ENCODE assay signal across 9 cellular contexts in genomic region chr15:89406756-89407650, GRCh38.
DNase-seq lines count a peak whose midpoint lies in the region; ATAC-seq and TF ChIP-seq lines count a peak whose summit lies in the region.
"Had no signal": no experiment of that assay in that cellular context is flagged by ENCODE, and none has a peak within 500 bp of the region (broad histone marks: within the 10 kb centered on the region; RNA-seq: fewer than 3 reads in every experiment).

No MANE protein-coding gene starts in this region.

- no peaks in the 10 kb centered on the region for H3K9me3 Mint-ChIP-seq in effector memory CD8-positive, alpha-beta T cell

- H3K27ac Mint-ChIP-seq in effector memory CD8-positive, alpha-beta T cell: no peak overlapping the region

- peaks cover 18% of the 10 kb centered on the region for H3K36me3 Mint-ChIP-seq in effector memory CD8-positive, alpha-beta T cell (ENCODE audit: insufficient read depth)

- DNase-seq in GM20000 (ENCODE audit: low spot score): peak; percentile 20
- peak; percentile 44 for DNase-seq in RPMI8226
- no peak for DNase-seq in effector memory CD8-positive, alpha-beta T cell
- DNase-seq in retina: peak; percentile 76
- DNase-seq in NCI-H774 (lab: John Stamatoyannopoulos, UW): no peak
- DNase-seq: amygdala, occipital lobe had no signal

- H3K27me3 Mint-ChIP-seq in effector memory CD8-positive, alpha-beta T cell: peaks cover 97 to 100% of the 10 kb centered on the region in 2 donors

- peaks cover 22 to 32% of the 10 kb centered on the region in 2 donors for H3K4me1 Mint-ChIP-seq in effector memory CD8-positive, alpha-beta T cell (ENCODE audit: low read depth in 2 of 2)

- peak overlapping the region; percentile 34 to 35 for H3K4me3 Mint-ChIP-seq in effector memory CD8-positive, alpha-beta T cell

- no peak for ATAC-seq in effector memory CD8-positive, alpha-beta T cell (replicated peaks)
- ATAC-seq in GM21390 (IDR thresholded peaks at IDR 0.05; ENCODE audit: unreplicated experiment) (no peak), HG02678 (IDR thresholded peaks at IDR 0.05; ENCODE audit: unreplicated experiment) (no peak)

- TF ChIP-seq CTCF in GM20000 (IDR thresholded peaks at IDR 0.05; ENCODE audit: extremely low read depth, missing control alignments): no peak

Comparison
In these comparisons a context has a peak if more than half of its experiments do, and no peak if none do; other contexts are left out.
1. DNase-seq: peak in GM20000 (single experiment), RPMI8226 (single experiment) and retina (single experiment); none in effector memory CD8-positive, alpha-beta T cell (0 of 3) and NCI-H774 (single experiment).